1 cellular context compared by ENCODE assay signal in genomic region chr9:97984188-97985057, GRCh38.
TF ChIP-seq lines count a peak whose summit lies in the region.

No MANE protein-coding gene starts in this region.

TF ChIP-seq in H1, 55 proteins besides CTCF, POLR2A, EP300 and RAD21:
- peak; percentile 39; the same call in 1 of the 2 replicates for TF ChIP-seq POLR2AphosphoS5 (IDR thresholded peaks at IDR 0.05; ENCODE audit: low read depth, low read length)
- TF ChIP-seq BCL11A (IDR thresholded peaks at IDR 0.05; ENCODE audit: low read depth in 2 of 2, low read length in 2 of 2), result no peak
- TF ChIP-seq SP2 (IDR thresholded peaks at IDR 0.05; ENCODE audit: low read length), result no peak
- no peak for TF ChIP-seq SAP30 (IDR thresholded peaks at IDR 0.05; ENCODE audit: insufficient read depth, insufficient replicate concordance, low read length)
- no peak for TF ChIP-seq ZNF274 (IDR thresholded peaks at IDR 0.05; ENCODE audit: borderline replicate concordance, extremely low read depth, low read length)
- peak; percentile 42; the same call in 1 of the 2 replicates for TF ChIP-seq PHF8 (conservative IDR thresholded peaks at IDR 0.05; ENCODE audit: low read depth, low read length)
- TF ChIP-seq SRF (IDR thresholded peaks at IDR 0.05; ENCODE audit: low read depth, low read length), result no peak
- no peak for TF ChIP-seq TBP (IDR thresholded peaks at IDR 0.05; ENCODE audit: low read depth, low read length)
- TF ChIP-seq ATF3 (IDR thresholded peaks at IDR 0.05; ENCODE audit: insufficient read depth, low read depth, low read length), result no peak
- no peak for TF ChIP-seq USF2 (IDR thresholded peaks at IDR 0.05; ENCODE audit: low read length)
- TF ChIP-seq, protein P1, sequence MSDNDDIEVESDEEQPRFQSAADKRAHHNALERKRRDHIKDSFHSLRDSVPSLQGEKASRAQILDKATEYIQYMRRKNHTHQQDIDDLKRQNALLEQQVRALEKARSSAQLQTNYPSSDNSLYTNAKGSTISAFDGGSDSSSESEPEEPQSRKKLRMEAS (IDR thresholded peaks at IDR 0.05), result peak; percentile 83
- no peak for TF ChIP-seq ASH2L (IDR thresholded peaks at IDR 0.05; ENCODE audit: low read length)
- no peak for TF ChIP-seq TCF12 (IDR thresholded peaks at IDR 0.05; ENCODE audit: low read depth, low read length)
- TF ChIP-seq RFX5 (IDR thresholded peaks at IDR 0.05; ENCODE audit: borderline replicate concordance, low read depth, low read length), result no peak
- no peak for TF ChIP-seq CBX8 (IDR thresholded peaks at IDR 0.05; ENCODE audit: borderline replicate concordance, low read depth, low read length)
- TF ChIP-seq NANOG (IDR thresholded peaks at IDR 0.05; ENCODE audit: insufficient read depth, low read depth, low read length, poor library complexity, severe bottlenecking), result no peak
- TF ChIP-seq CHD1 (IDR thresholded peaks at IDR 0.05; ENCODE audit: low read depth, low read length), result no peak
- no peak for TF ChIP-seq KDM5A (IDR thresholded peaks at IDR 0.05; ENCODE audit: low read length)
- no peak for TF ChIP-seq SP4 (IDR thresholded peaks at IDR 0.05; ENCODE audit: low read length)
- TF ChIP-seq POU5F1 (IDR thresholded peaks at IDR 0.05; ENCODE audit: low read depth, low read length), result no peak
- no peak for TF ChIP-seq FOSL1 (IDR thresholded peaks at IDR 0.05; ENCODE audit: insufficient read depth, low read depth, low read length)
- TF ChIP-seq BRCA1 (IDR thresholded peaks at IDR 0.05; ENCODE audit: low read depth, low read length), result no peak
- TF ChIP-seq HDAC2 (IDR thresholded peaks at IDR 0.05; ENCODE audit: borderline replicate concordance in 1 of 2, low read depth in 2 of 2, low read length in 2 of 2), result 0 out of 4 replicates have a peak, but pooled peaks of 1 of the 2 experiments have one; percentile 61
- peak; percentile 31 for TF ChIP-seq TAF1 (IDR thresholded peaks at IDR 0.05; ENCODE audit: low read depth, low read length)
- peak; percentile 23 for TF ChIP-seq TAF7 (optimal IDR thresholded peaks at IDR 0.05; ENCODE audit: borderline replicate concordance, low read depth, low read length)
- no peak for TF ChIP-seq SIRT6 (IDR thresholded peaks at IDR 0.05; ENCODE audit: low read length)
- TF ChIP-seq CREB1 (IDR thresholded peaks at IDR 0.05), result no peak
- TF ChIP-seq RXRA (IDR thresholded peaks at IDR 0.05; ENCODE audit: insufficient read depth, low read depth, low read length), result no peak
- no peak for TF ChIP-seq EZH2 (IDR thresholded peaks at IDR 0.05; ENCODE audit: low read depth, low read length, severe bottlenecking)
- no peak for TF ChIP-seq SIX5 (IDR thresholded peaks at IDR 0.05; ENCODE audit: low read depth, low read length)
- TF ChIP-seq JUN (IDR thresholded peaks at IDR 0.05; ENCODE audit: low read depth, low read length), result no peak
- no peak for TF ChIP-seq NRF1 (IDR thresholded peaks at IDR 0.05; ENCODE audit: low read depth, low read length)
- TF ChIP-seq RNF2 (IDR thresholded peaks at IDR 0.05; ENCODE audit: borderline replicate concordance, low read depth, low read length, missing control alignments, poor library complexity, severe bottlenecking), result no peak
- TF ChIP-seq SP1 (IDR thresholded peaks at IDR 0.05; ENCODE audit: low read depth, low read length), result no peak
- TF ChIP-seq BACH1 (IDR thresholded peaks at IDR 0.05; ENCODE audit: low read length), result peak; percentile 8
- TF ChIP-seq CTBP2 (IDR thresholded peaks at IDR 0.05; ENCODE audit: borderline replicate concordance, insufficient read depth, insufficient read length, low read length), result no peak
- TF ChIP-seq CHD2 (IDR thresholded peaks at IDR 0.05; ENCODE audit: low read length), result no peak
- TF ChIP-seq SIN3A (conservative IDR thresholded peaks at IDR 0.05 in 1 of 2, IDR thresholded peaks at IDR 0.05 in 1 of 2; ENCODE audit: low read depth in 1 of 2, low read length in 2 of 2), result no peak
- TF ChIP-seq MAFK (IDR thresholded peaks at IDR 0.05; ENCODE audit: low read depth, low read length), result no peak
- no peak for TF ChIP-seq TEAD4 (IDR thresholded peaks at IDR 0.05; ENCODE audit: low read depth, low read length)
- peak; percentile 88 for TF ChIP-seq E2F6 (IDR thresholded peaks at IDR 0.05)
- TF ChIP-seq RBBP5 (IDR thresholded peaks at IDR 0.05; ENCODE audit: borderline replicate concordance, low read depth, low read length), result no peak
- no peak for TF ChIP-seq ATF2 (IDR thresholded peaks at IDR 0.05; ENCODE audit: low read length)
- peak; percentile 55; the same call in 1 of the 2 replicates for TF ChIP-seq YY1 (IDR thresholded peaks at IDR 0.05; ENCODE audit: low read depth, low read length)
- peak; percentile 63 for TF ChIP-seq CEBPB (IDR thresholded peaks at IDR 0.05; ENCODE audit: low read depth, low read length)
- no peak for TF ChIP-seq SUZ12 (IDR thresholded peaks at IDR 0.05; ENCODE audit: low read length)
- no peak for TF ChIP-seq GABPA (IDR thresholded peaks at IDR 0.05; ENCODE audit: borderline replicate concordance, insufficient read depth, low read length)
- peak; percentile 71 for TF ChIP-seq KDM4A (IDR thresholded peaks at IDR 0.05; ENCODE audit: low read depth, low read length, severe bottlenecking)
- no peak for TF ChIP-seq JUND (IDR thresholded peaks at IDR 0.05; ENCODE audit: low read length)
- peak; percentile 59; the same call in 1 of the 2 replicates for TF ChIP-seq EGR1 (IDR thresholded peaks at IDR 0.05; ENCODE audit: borderline replicate concordance, low read depth, low read length)
- no peak for TF ChIP-seq CBX5 (IDR thresholded peaks at IDR 0.05; ENCODE audit: low read depth, low read length)
- no peak for TF ChIP-seq KDM1A (IDR thresholded peaks at IDR 0.05; ENCODE audit: borderline replicate concordance, low read length)
- no peak for TF ChIP-seq GTF2F1 (IDR thresholded peaks at IDR 0.05; ENCODE audit: borderline replicate concordance, low read depth, low read length)
- TF ChIP-seq, protein P2, sequence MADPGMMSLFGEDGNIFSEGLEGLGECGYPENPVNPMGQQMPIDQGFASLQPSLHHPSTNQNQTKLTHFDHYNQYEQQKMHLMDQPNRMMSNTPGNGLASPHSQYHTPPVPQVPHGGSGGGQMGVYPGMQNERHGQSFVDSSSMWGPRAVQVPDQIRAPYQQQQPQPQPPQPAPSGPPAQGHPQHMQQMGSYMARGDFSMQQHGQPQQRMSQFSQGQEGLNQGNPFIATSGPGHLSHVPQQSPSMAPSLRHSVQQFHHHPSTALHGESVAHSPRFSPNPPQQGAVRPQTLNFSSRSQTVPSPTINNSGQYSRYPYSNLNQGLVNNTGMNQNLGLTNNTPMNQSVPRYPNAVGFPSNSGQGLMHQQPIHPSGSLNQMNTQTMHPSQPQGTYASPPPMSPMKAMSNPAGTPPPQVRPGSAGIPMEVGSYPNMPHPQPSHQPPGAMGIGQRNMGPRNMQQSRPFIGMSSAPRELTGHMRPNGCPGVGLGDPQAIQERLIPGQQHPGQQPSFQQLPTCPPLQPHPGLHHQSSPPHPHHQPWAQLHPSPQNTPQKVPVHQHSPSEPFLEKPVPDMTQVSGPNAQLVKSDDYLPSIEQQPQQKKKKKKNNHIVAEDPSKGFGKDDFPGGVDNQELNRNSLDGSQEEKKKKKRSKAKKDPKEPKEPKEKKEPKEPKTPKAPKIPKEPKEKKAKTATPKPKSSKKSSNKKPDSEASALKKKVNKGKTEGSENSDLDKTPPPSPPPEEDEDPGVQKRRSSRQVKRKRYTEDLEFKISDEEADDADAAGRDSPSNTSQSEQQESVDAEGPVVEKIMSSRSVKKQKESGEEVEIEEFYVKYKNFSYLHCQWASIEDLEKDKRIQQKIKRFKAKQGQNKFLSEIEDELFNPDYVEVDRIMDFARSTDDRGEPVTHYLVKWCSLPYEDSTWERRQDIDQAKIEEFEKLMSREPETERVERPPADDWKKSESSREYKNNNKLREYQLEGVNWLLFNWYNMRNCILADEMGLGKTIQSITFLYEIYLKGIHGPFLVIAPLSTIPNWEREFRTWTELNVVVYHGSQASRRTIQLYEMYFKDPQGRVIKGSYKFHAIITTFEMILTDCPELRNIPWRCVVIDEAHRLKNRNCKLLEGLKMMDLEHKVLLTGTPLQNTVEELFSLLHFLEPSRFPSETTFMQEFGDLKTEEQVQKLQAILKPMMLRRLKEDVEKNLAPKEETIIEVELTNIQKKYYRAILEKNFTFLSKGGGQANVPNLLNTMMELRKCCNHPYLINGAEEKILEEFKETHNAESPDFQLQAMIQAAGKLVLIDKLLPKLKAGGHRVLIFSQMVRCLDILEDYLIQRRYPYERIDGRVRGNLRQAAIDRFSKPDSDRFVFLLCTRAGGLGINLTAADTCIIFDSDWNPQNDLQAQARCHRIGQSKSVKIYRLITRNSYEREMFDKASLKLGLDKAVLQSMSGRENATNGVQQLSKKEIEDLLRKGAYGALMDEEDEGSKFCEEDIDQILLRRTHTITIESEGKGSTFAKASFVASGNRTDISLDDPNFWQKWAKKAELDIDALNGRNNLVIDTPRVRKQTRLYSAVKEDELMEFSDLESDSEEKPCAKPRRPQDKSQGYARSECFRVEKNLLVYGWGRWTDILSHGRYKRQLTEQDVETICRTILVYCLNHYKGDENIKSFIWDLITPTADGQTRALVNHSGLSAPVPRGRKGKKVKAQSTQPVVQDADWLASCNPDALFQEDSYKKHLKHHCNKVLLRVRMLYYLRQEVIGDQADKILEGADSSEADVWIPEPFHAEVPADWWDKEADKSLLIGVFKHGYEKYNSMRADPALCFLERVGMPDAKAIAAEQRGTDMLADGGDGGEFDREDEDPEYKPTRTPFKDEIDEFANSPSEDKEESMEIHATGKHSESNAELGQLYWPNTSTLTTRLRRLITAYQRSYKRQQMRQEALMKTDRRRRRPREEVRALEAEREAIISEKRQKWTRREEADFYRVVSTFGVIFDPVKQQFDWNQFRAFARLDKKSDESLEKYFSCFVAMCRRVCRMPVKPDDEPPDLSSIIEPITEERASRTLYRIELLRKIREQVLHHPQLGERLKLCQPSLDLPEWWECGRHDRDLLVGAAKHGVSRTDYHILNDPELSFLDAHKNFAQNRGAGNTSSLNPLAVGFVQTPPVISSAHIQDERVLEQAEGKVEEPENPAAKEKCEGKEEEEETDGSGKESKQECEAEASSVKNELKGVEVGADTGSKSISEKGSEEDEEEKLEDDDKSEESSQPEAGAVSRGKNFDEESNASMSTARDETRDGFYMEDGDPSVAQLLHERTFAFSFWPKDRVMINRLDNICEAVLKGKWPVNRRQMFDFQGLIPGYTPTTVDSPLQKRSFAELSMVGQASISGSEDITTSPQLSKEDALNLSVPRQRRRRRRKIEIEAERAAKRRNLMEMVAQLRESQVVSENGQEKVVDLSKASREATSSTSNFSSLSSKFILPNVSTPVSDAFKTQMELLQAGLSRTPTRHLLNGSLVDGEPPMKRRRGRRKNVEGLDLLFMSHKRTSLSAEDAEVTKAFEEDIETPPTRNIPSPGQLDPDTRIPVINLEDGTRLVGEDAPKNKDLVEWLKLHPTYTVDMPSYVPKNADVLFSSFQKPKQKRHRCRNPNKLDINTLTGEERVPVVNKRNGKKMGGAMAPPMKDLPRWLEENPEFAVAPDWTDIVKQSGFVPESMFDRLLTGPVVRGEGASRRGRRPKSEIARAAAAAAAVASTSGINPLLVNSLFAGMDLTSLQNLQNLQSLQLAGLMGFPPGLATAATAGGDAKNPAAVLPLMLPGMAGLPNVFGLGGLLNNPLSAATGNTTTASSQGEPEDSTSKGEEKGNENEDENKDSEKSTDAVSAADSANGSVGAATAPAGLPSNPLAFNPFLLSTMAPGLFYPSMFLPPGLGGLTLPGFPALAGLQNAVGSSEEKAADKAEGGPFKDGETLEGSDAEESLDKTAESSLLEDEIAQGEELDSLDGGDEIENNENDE (IDR thresholded peaks at IDR 0.05; ENCODE audit: insufficient replicate concordance, low read length), result no peak
- no peak for TF ChIP-seq HDAC6 (IDR thresholded peaks at IDR 0.05; ENCODE audit: low read depth, low read length)
